8 cellular contexts compared by ENCODE assay signal in genomic region chr2:123453046-123453445, GRCh38.
"Had no signal": no experiment of that assay in that cellular context is flagged by ENCODE, and none has a peak within 500 bp of the region (broad histone marks: within the 10 kb centered on the region; RNA-seq: fewer than 3 reads in every experiment).

No MANE protein-coding gene starts in this region.

- DNase-seq: GM23248, H9, HCEC 1CT, IMR-90 had no signal

- FAIRE-seq: H1, H54, HTR-8/SVneo, K562 had no signal

- ATAC-seq: K562 had no signal

- H3K27ac ChIP-seq: GM23248 had no signal

- H3K4me3 Mint-ChIP-seq: H9 had no signal

- H3K27ac Mint-ChIP-seq: H9 had no signal

- H3K4me1 Mint-ChIP-seq: H9 had no signal

- H3K4me3 ChIP-seq: GM23248, K562 had no signal

- H2AFZ ChIP-seq: GM23248 had no signal
